In the genomic region with DNA sequence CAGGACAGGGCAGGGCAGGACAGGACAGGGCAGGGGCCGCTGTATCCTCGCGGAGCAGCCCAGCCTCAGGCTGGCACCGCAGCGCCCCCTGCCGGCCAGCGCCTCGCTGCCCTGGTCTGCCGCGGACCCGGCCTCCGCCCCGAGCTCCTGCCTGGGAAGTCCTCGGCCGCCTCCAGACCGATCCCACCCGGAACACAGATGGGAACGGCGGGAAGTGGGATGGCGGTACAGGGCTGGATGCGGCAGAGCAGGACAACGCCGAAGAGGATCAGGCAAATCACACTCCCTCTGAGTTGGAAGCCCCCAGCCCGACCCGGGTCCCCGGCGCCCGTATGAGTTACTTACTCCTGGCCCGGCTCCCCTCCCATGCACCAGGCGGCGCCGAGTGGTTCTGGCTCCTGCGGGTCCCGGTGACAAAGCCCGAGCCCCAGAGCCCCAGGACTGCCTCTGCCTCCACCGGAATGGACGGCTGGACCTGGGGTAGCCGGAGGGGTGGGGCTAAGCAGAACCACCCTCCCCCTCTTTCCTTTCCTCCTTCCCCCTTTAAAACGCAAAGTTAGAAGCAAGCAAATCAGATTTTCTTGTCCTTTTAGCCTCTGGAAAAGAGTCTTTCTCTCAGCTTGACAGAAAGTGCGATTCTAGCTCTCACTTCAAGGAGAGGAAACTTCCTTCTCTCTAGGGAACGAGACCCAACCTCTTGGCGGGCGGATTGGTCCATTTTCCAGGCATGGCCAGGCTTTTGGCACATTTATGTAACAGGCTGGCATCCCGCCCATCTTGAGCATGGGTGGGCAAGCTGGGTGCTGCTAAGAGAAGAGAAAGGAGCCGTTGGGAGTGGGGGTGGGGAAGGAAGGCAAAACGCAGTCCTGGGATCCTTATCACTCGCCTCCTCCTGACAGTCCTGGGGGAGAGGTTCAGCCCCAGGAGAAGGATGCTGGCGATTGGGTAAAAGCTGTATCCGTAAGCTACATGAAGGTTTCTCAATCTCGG, we compare ENCODE assay signal across 1 cellular context.
TF ChIP-seq lines count a peak whose summit lies in the region.

A gene with protein sequence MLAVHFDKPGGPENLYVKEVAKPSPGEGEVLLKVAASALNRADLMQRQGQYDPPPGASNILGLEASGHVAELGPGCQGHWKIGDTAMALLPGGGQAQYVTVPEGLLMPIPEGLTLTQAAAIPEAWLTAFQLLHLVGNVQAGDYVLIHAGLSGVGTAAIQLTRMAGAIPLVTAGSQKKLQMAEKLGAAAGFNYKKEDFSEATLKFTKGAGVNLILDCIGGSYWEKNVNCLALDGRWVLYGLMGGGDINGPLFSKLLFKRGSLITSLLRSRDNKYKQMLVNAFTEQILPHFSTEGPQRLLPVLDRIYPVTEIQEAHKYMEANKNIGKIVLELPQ (minus strand): TSS at position 449 of the 990 bp plus-strand sequence. CDS start 508 bp downstream, outside the sequence.

TF ChIP-seq in HepG2, 621 proteins besides CTCF, POLR2A, EP300 and RAD21 (continued from another document):
- TF ChIP-seq, protein P1, sequence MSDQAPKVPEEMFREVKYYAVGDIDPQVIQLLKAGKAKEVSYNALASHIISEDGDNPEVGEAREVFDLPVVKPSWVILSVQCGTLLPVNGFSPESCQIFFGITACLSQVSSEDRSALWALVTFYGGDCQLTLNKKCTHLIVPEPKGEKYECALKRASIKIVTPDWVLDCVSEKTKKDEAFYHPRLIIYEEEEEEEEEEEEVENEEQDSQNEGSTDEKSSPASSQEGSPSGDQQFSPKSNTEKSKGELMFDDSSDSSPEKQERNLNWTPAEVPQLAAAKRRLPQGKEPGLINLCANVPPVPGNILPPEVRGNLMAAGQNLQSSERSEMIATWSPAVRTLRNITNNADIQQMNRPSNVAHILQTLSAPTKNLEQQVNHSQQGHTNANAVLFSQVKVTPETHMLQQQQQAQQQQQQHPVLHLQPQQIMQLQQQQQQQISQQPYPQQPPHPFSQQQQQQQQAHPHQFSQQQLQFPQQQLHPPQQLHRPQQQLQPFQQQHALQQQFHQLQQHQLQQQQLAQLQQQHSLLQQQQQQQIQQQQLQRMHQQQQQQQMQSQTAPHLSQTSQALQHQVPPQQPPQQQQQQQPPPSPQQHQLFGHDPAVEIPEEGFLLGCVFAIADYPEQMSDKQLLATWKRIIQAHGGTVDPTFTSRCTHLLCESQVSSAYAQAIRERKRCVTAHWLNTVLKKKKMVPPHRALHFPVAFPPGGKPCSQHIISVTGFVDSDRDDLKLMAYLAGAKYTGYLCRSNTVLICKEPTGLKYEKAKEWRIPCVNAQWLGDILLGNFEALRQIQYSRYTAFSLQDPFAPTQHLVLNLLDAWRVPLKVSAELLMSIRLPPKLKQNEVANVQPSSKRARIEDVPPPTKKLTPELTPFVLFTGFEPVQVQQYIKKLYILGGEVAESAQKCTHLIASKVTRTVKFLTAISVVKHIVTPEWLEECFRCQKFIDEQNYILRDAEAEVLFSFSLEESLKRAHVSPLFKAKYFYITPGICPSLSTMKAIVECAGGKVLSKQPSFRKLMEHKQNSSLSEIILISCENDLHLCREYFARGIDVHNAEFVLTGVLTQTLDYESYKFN (CRISPR knock-in tag; conservative IDR thresholded peaks at IDR 0.05): peak; percentile 43; the same call in 1 of the 2 replicates
- TF ChIP-seq ZNF232 (CRISPR knock-in tag; IDR thresholded peaks at IDR 0.05; ENCODE audit: borderline replicate concordance) (peak; percentile 51; the same call in 1 of the 2 replicates), KLF9 (CRISPR knock-in tag; IDR thresholded peaks at IDR 0.05; ENCODE audit: low read depth) (no peak), STAG1 (CRISPR knock-in tag; IDR thresholded peaks at IDR 0.05) (peak; percentile 81), PITX1 (CRISPR knock-in tag; IDR thresholded peaks at IDR 0.05) (peak; percentile 5; the same call in 1 of the 2 replicates), ZKSCAN5 (CRISPR knock-in tag; IDR thresholded peaks at IDR 0.05) (0 out of 2 replicates have a peak, but pooled peaks have one; percentile 33), ZBTB7B (CRISPR knock-in tag; IDR thresholded peaks at IDR 0.05) (peak; percentile 46; the same call in 1 of the 2 replicates), PHF21A (CRISPR knock-in tag; IDR thresholded peaks at IDR 0.05) (peak; percentile 93), AKAP8 (CRISPR knock-in tag; IDR thresholded peaks at IDR 0.05) (peak; percentile 65; the same call in 1 of the 2 replicates), MIER3 (CRISPR knock-in tag; IDR thresholded peaks at IDR 0.05; ENCODE audit: borderline replicate concordance) (peak; percentile 67; the same call in 1 of the 2 replicates), RBM39 (IDR thresholded peaks at IDR 0.05; ENCODE audit: low read depth, low read length, poor library complexity, severe bottlenecking) (peak; percentile 94), POLR2G (IDR thresholded peaks at IDR 0.05; ENCODE audit: low read depth, low read length) (peak; percentile 92), RFXAP (CRISPR knock-in tag; IDR thresholded peaks at IDR 0.05; ENCODE audit: borderline replicate concordance) (0 out of 2 replicates have a peak, but pooled peaks have one; percentile 0), ZNF142 (CRISPR knock-in tag; IDR thresholded peaks at IDR 0.05) (no peak; the same call in 1 of the 2 replicates), NR0B2 (CRISPR knock-in tag; IDR thresholded peaks at IDR 0.05) (no peak)
- TF ChIP-seq, protein P2, sequence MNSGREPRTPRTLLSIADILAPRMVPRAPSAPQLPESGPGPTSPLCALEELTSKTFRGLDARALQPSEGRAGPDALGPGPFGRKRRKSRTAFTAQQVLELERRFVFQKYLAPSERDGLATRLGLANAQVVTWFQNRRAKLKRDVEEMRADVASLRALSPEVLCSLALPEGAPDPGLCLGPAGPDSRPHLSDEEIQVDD (CRISPR knock-in tag; IDR thresholded peaks at IDR 0.05; ENCODE audit: borderline replicate concordance): 0 out of 2 replicates have a peak, but pooled peaks have one; percentile 79
- TF ChIP-seq, protein P3, sequence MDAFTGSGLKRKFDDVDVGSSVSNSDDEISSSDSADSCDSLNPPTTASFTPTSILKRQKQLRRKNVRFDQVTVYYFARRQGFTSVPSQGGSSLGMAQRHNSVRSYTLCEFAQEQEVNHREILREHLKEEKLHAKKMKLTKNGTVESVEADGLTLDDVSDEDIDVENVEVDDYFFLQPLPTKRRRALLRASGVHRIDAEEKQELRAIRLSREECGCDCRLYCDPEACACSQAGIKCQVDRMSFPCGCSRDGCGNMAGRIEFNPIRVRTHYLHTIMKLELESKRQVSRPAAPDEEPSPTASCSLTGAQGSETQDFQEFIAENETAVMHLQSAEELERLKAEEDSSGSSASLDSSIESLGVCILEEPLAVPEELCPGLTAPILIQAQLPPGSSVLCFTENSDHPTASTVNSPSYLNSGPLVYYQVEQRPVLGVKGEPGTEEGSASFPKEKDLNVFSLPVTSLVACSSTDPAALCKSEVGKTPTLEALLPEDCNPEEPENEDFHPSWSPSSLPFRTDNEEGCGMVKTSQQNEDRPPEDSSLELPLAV (CRISPR knock-in tag; conservative IDR thresholded peaks at IDR 0.05; ENCODE audit: low read depth): no peak
- TF ChIP-seq, protein P4, sequence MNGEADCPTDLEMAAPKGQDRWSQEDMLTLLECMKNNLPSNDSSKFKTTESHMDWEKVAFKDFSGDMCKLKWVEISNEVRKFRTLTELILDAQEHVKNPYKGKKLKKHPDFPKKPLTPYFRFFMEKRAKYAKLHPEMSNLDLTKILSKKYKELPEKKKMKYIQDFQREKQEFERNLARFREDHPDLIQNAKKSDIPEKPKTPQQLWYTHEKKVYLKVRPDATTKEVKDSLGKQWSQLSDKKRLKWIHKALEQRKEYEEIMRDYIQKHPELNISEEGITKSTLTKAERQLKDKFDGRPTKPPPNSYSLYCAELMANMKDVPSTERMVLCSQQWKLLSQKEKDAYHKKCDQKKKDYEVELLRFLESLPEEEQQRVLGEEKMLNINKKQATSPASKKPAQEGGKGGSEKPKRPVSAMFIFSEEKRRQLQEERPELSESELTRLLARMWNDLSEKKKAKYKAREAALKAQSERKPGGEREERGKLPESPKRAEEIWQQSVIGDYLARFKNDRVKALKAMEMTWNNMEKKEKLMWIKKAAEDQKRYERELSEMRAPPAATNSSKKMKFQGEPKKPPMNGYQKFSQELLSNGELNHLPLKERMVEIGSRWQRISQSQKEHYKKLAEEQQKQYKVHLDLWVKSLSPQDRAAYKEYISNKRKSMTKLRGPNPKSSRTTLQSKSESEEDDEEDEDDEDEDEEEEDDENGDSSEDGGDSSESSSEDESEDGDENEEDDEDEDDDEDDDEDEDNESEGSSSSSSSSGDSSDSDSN (CRISPR knock-in tag; IDR thresholded peaks at IDR 0.05): peak; percentile 100
- TF ChIP-seq, protein P5, sequence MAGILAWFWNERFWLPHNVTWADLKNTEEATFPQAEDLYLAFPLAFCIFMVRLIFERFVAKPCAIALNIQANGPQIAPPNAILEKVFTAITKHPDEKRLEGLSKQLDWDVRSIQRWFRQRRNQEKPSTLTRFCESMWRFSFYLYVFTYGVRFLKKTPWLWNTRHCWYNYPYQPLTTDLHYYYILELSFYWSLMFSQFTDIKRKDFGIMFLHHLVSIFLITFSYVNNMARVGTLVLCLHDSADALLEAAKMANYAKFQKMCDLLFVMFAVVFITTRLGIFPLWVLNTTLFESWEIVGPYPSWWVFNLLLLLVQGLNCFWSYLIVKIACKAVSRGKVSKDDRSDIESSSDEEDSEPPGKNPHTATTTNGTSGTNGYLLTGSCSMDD (CRISPR knock-in tag; IDR thresholded peaks at IDR 0.05): no peak
TF ChIP-seq in HepG2: peak in this region for 299.
